1 cellular context compared by ENCODE assay signal in the genomic region with DNA sequence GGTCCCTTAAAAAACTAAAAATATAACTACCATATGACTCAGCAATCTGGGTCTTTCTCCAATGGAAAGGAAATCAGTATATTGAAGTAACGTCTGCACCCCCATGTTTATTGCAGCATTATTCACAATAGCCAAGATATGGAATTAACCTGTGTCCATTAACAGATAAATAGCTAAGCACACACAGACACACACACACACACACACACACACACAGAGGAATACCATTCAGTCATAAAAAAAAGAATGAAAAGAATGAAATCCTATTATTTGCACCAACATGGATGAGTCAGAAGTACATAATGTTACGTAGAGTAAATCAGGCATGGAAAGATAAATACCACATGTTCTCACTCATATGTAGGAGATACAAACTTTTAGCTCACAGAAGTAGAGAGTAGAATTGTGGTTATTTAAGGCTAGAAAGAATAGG.
TF ChIP-seq lines count a peak whose summit lies in the region.

No MANE protein-coding gene starts in this region.

TF ChIP-seq in HEK293, 187 proteins besides CTCF, POLR2A, EP300 and RAD21 (continued from another document):
- TF ChIP-seq, protein P1, sequence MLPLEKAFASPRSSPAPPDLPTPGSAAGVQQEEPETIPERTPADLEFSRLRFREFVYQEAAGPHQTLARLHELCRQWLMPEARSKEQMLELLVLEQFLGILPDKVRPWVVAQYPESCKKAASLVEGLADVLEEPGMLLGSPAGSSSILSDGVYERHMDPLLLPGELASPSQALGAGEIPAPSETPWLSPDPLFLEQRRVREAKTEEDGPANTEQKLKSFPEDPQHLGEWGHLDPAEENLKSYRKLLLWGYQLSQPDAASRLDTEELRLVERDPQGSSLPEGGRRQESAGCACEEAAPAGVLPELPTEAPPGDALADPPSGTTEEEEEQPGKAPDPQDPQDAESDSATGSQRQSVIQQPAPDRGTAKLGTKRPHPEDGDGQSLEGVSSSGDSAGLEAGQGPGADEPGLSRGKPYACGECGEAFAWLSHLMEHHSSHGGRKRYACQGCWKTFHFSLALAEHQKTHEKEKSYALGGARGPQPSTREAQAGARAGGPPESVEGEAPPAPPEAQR (tag by site-specific recombination; IDR thresholded peaks at IDR 0.05), result no peak
- TF ChIP-seq PRDM4 (tag by site-specific recombination; IDR thresholded peaks at IDR 0.05) (no peak), ZNF221 (tag by site-specific recombination; IDR thresholded peaks at IDR 0.05; ENCODE audit: borderline replicate concordance) (no peak)
